ENCODE assay signal across 1 cellular context in the genomic region with DNA sequence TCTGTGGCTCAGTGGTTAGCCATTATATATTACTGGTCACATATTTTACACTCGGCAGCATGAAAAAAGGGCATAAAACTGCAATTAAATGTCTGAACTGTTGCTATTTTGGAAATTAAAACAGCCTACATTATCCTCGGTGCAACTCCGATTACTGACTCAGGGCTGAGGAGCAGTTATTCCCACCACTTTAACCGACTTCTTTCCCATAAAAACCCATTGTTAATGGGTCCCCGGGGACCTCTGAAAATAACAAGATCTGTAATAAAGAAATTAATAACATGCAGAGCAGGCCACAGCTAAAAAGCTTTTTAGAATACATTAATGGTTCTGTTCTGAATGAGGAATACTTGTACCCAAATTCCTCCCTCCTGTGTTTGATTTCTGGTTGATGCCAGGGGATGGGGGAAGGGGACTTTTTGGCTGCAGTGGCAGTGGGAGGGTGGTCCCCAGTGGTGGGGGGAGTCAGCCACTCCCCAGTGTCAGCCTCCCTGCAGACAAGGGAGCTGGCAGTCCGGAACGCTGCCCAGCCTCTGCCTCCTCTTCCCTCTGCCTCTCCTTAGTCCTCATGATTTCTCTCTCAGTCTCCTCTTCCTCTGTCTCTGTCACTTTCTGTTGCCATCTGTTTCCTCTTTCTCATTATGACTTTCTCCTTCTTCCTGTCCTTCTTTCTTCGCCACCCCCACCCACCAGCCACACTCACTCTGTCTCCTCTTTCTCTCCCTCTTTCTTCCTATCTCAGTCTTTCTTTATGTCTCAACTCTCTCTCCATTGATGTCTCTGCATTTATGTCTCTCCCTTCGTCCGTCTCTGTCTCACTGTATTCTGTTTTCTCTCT.
TF ChIP-seq lines count a peak whose summit lies in the region.

No MANE protein-coding gene starts in this region.

TF ChIP-seq in K562, 482 proteins besides CTCF, POLR2A, EP300 and RAD21:
- TF ChIP-seq, protein P1, sequence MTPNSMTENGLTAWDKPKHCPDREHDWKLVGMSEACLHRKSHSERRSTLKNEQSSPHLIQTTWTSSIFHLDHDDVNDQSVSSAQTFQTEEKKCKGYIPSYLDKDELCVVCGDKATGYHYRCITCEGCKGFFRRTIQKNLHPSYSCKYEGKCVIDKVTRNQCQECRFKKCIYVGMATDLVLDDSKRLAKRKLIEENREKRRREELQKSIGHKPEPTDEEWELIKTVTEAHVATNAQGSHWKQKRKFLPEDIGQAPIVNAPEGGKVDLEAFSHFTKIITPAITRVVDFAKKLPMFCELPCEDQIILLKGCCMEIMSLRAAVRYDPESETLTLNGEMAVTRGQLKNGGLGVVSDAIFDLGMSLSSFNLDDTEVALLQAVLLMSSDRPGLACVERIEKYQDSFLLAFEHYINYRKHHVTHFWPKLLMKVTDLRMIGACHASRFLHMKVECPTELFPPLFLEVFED (CRISPR knock-in tag; conservative IDR thresholded peaks at IDR 0.05): 0 out of 2 replicates have a peak, but pooled peaks have one; percentile 34
- no peak for TF ChIP-seq ZNF76 (CRISPR knock-in tag; IDR thresholded peaks at IDR 0.05; ENCODE audit: borderline replicate concordance)
- no peak for TF ChIP-seq C11orf30 (IDR thresholded peaks at IDR 0.05; ENCODE audit: low read depth)
- TF ChIP-seq, protein P2, sequence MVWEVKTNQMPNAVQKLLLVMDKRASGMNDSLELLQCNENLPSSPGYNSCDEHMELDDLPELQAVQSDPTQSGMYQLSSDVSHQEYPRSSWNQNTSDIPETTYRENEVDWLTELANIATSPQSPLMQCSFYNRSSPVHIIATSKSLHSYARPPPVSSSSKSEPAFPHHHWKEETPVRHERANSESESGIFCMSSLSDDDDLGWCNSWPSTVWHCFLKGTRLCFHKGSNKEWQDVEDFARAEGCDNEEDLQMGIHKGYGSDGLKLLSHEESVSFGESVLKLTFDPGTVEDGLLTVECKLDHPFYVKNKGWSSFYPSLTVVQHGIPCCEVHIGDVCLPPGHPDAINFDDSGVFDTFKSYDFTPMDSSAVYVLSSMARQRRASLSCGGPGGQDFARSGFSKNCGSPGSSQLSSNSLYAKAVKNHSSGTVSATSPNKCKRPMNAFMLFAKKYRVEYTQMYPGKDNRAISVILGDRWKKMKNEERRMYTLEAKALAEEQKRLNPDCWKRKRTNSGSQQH (CRISPR knock-in tag; IDR thresholded peaks at IDR 0.05): 0 out of 2 replicates have a peak, but pooled peaks have one; percentile 13
- TF ChIP-seq TCF7L2 (IDR thresholded peaks at IDR 0.05; ENCODE audit: low read depth, low read length): no peak
